ENCODE assay signal across 14 cellular contexts in the genomic region with DNA sequence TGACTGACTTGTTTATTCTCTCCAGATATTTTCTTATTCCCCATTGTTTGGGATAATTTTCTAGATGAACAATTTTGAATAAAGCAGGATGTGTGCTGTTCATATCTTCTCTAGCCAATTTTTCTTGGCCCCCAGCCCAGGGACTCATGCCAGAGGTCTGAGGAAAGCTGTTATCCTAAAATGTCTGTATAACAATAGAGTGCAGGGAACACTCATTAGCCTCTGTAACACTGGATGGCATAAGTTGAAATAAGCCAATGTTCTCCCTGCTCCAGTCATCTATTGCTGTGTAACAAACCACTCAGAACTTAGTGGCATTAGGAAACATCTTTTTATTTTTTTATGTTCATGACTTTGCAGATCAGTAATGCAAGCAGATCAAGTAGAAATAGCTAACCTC.
DNase-seq lines count a peak whose midpoint lies in the region; ATAC-seq and TF ChIP-seq lines count a peak whose summit lies in the region.
"Had no signal": no experiment of that assay in that cellular context is flagged by ENCODE, and none has a peak within 500 bp of the region (broad histone marks: within the 10 kb centered on the region; RNA-seq: fewer than 3 reads in every experiment).

No MANE protein-coding gene starts in this region.

- no peaks in the 10 kb centered on the region for H3K4me1 ChIP-seq in spleen
- H3K4me1 ChIP-seq: prostate gland, upper lobe of left lung had no signal

- H3K27ac ChIP-seq in spleen: peak overlapping the region in 7 of 8 donors; percentile 32 to 69 (median 45)
- H3K27ac ChIP-seq: 22Rv1, cardiac muscle cell, prostate gland had no signal

- H3K27me3 ChIP-seq in spleen (replicated peaks in 1 of 7): no peaks in the 10 kb centered on the region
- H3K27me3 ChIP-seq: cardiac muscle cell, upper lobe of left lung had no signal

- TF ChIP-seq CTCF in spleen (IDR thresholded peaks at IDR 0.05 in 8 of 11, conservative IDR thresholded peaks at IDR 0.05 in 3 of 11): no peak

- DNase-seq in DMS 273 (lab: John Stamatoyannopoulos, UW; ENCODE audit: unreplicated experiment): peak; percentile 45
- DNase-seq in DMS 273 treated with DMSO at 0.1 percent for 48 hours (lab: John Stamatoyannopoulos, UW): no peak
- DNase-seq in SHP77 treated with DMSO at 0.1 percent for 48 hours (lab: John Stamatoyannopoulos, UW): peak; percentile 66
- peak; percentile 79 for DNase-seq in glomerular visceral epithelial cell (ENCODE audit: extremely low spot score)
- no peak for DNase-seq in spleen
- DNase-seq in natural killer cell treated with Interleukin-12 subunit alpha and Interleukin-12 subunit beta and Interleukin-15 and Interleukin-18, amount 100 ng/mL, for 72 hours (ENCODE audit: low spot score): no peak
- DNase-seq in D341Med (ENCODE audit: low spot score): no peak
- DNase-seq: IMR-90, T-helper 2 cell, upper lobe of left lung had no signal

- peaks cover 13% of the 10 kb centered on the region for H3K9me3 Mint-ChIP-seq in natural killer cell treated with Interleukin-12 subunit alpha and Interleukin-12 subunit beta and Interleukin-15 and Interleukin-18, amount 100 ng/mL, for 72 hours

- no peak overlapping the region for H3K4me3 Mint-ChIP-seq in natural killer cell treated with Interleukin-12 subunit alpha and Interleukin-12 subunit beta and Interleukin-15 and Interleukin-18, amount 100 ng/mL, for 72 hours

- intact Hi-C loops in spleen (cut with DNase I; ENCODE audit: low total_unique reads): no loop called here

- no peak for TF ChIP-seq POLR2A in spleen (IDR thresholded peaks at IDR 0.05)

- no peaks in the 10 kb centered on the region for H3K36me3 ChIP-seq in spleen
- H3K36me3 ChIP-seq: cardiac muscle cell, prostate gland, upper lobe of left lung had no signal

- H3K9me3 ChIP-seq in spleen: peaks cover 1 to 96% (median 90%) of the 10 kb centered on the region in 8 donors
- H3K9me3 ChIP-seq: prostate gland had no signal

- peaks cover 21% of the 10 kb centered on the region for H3K36me3 Mint-ChIP-seq in natural killer cell treated with Interleukin-12 subunit alpha and Interleukin-12 subunit beta and Interleukin-15 and Interleukin-18, amount 100 ng/mL, for 72 hours

- no peak overlapping the region for H3K4me3 ChIP-seq in spleen
- H3K4me3 ChIP-seq: cardiac muscle cell, prostate gland, upper lobe of left lung had no signal

- H3K27me3 Mint-ChIP-seq in natural killer cell treated with Interleukin-12 subunit alpha and Interleukin-12 subunit beta and Interleukin-15 and Interleukin-18, amount 100 ng/mL, for 72 hours: no peaks in the 10 kb centered on the region

- no peak overlapping the region for H3K27ac Mint-ChIP-seq in natural killer cell treated with Interleukin-12 subunit alpha and Interleukin-12 subunit beta and Interleukin-15 and Interleukin-18, amount 100 ng/mL, for 72 hours

- ATAC-seq in natural killer cell treated with Interleukin-12 subunit alpha and Interleukin-12 subunit beta and Interleukin-15 and Interleukin-18, amount 100 ng/mL, for 72 hours: no peak
- ATAC-seq in GM18502 (IDR thresholded peaks at IDR 0.05; ENCODE audit: poor library complexity, unreplicated experiment): no peak

- no peaks in the 10 kb centered on the region for H3K4me1 Mint-ChIP-seq in natural killer cell treated with Interleukin-12 subunit alpha and Interleukin-12 subunit beta and Interleukin-15 and Interleukin-18, amount 100 ng/mL, for 72 hours (ENCODE audit: low read depth in 2 of 2)

Comparison
In these comparisons a context has a peak if more than half of its experiments do, and no peak if none do; other contexts are left out.
1. DNase-seq: peak in DMS 273 (single experiment), SHP77 treated with DMSO at 0.1 percent for 48 hours (single experiment) and glomerular visceral epithelial cell (single experiment); none in DMS 273 treated with DMSO at 0.1 percent for 48 hours (single experiment), spleen (single experiment), natural killer cell treated with Interleukin-12 subunit alpha and Interleukin-12 subunit beta and Interleukin-15 and Interleukin-18, amount 100 ng/mL, for 72 hours (single experiment) and D341Med (single experiment).